Comparison of ENCODE assay signal across 2 cellular contexts in genomic region chr7:136128050-136128449, GRCh38.
TF ChIP-seq lines count a peak whose summit lies in the region.

No MANE protein-coding gene starts in this region.

TF ChIP-seq in WTC11, 78 proteins besides CTCF, POLR2A, EP300 and RAD21:
- TF ChIP-seq USF1 (CRISPR knock-in tag; IDR thresholded peaks at IDR 0.05) (0 out of 2 replicates have a peak, but pooled peaks have one; percentile 20), JAZF1 (CRISPR knock-in tag; IDR thresholded peaks at IDR 0.05) (no peak)

TF ChIP-seq in K562, 482 proteins besides CTCF, POLR2A, EP300 and RAD21 (continued from another document):
- peak; percentile 41; the same call in 1 of the 2 replicates for TF ChIP-seq USF2 (CRISPR knock-in tag; IDR thresholded peaks at IDR 0.05)
